In the genomic region with DNA sequence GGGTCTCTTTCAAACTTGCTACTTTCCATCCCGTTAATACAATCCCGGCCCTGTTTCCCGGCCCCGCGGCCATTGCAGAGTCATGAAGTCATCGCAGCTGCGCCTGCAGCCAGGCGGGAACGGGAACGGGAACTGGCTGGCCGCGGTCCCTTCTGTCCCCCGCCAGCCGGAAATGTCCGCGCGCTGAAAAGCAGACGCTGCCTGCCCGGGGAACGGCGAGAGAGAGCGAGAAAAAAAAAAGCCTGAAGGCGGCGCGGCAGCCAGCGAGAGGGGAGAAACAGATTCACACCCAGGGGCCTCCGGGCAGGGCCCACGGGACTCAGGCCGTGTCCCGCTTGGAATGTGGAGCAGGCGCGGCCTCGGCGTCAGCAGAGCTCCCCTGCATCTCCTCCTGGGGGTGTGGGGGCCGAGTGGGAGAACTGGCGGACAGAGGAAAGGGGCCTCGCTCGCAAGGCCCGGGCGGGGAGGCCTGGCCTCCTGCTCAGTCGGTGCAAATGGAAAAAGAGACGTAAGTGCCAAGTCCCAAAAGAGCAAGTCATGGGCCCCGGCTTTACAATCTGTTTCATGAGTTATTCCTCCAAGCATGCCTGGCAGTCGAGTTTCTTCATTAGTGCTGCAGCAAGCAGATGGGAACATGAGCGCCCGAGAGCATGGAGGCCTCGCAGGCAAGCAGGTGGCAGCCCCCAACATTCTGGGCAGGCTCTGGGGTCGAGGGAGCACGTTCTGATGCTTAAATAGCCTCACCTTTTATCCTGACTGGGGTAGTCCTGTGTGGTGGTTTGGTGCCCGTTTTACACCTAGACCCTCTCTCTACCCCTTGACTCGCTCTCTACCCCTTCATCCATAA, we compare ENCODE assay signal across 8 cellular contexts.
DNase-seq lines count a peak whose midpoint lies in the region; ATAC-seq and TF ChIP-seq lines count a peak whose summit lies in the region.

No MANE protein-coding gene starts in this region.

- H3K4me3 ChIP-seq in AG04449 (ENCODE audit: low read depth, low read length) (peak overlapping the region; percentile 38), HUES6 (ENCODE audit: low read depth, low read length) (peak overlapping the region; percentile 40), astrocyte of the spinal cord (ENCODE audit: low read depth, low read length) (peak overlapping the region; percentile 15)
- H3K4me3 ChIP-seq in effector memory CD4-positive, alpha-beta T cell (ENCODE audit: insufficient read depth, low read depth, low read length, poor library complexity, severe bottlenecking), result no peak overlapping the region

- peaks cover 6% of the 10 kb centered on the region; the same call in 1 of the 2 replicates for H3K4me1 ChIP-seq in HUES6 (ENCODE audit: control insufficient read depth, insufficient read depth, low read length)
- no peaks in the 10 kb centered on the region for H3K4me1 ChIP-seq in effector memory CD4-positive, alpha-beta T cell (ENCODE audit: control insufficient read depth, insufficient read depth, low read length, poor library complexity, severe bottlenecking)

- no peak overlapping the region for H3K27ac ChIP-seq in HUES6 (ENCODE audit: low read depth, low read length)
- H3K27ac ChIP-seq in effector memory CD4-positive, alpha-beta T cell (ENCODE audit: insufficient read depth, low read length, poor library complexity, severe bottlenecking), result no peak overlapping the region

- peaks cover 3% of the 10 kb centered on the region; the same call in 1 of the 2 replicates for H3K9me3 ChIP-seq in HUES6 (ENCODE audit: control insufficient read depth, insufficient read depth, low read depth, low read length)
- H3K9me3 ChIP-seq in effector memory CD4-positive, alpha-beta T cell (ENCODE audit: control insufficient read depth, low read length), result no peaks in the 10 kb centered on the region

- no peak for DNase-seq in AG04449 (ENCODE audit: low read depth, low spot score)
- DNase-seq in astrocyte of the spinal cord (ENCODE audit: low read depth, low spot score), result peak; percentile 76
- DNase-seq in hepatic stellate cell (ENCODE audit: low spot score), result peak; percentile 76
- peak; percentile 78 to 98 (median 83) for DNase-seq in posterior cingulate gyrus
- no peak for DNase-seq in effector memory CD4-positive, alpha-beta T cell
- no peak for DNase-seq in GM19240 (ENCODE audit: insufficient read length, low spot score)

- in situ Hi-C loops in astrocyte of the spinal cord (cut with HindIII; ENCODE audit: low sequenced_read_pairs), result no loop called here

- CTCF ChIA-PET in AG04449 (lab: Yijun Ruan, JAX), result no interaction called here

- H3K27me3 ChIP-seq in HUES6 (ENCODE audit: control insufficient read depth, insufficient read depth, low read length), result peaks cover 16% of the 10 kb centered on the region; the same call in 1 of the 2 replicates
- H3K27me3 ChIP-seq in effector memory CD4-positive, alpha-beta T cell (replicated peaks; ENCODE audit: control insufficient read depth, insufficient read depth, low read length, poor library complexity, severe bottlenecking), result no peaks in the 10 kb centered on the region

- intact Hi-C loops in posterior cingulate gyrus (cut with DNase I), result loop anchor here (1.0 kb wide), 1 partner anchor 200 kb away; no protein-coding TSS in a partner anchor

- POLR2A ChIA-PET in AG04449 (lab: Yijun Ruan, JAX), result interaction anchor here (0.6 kb wide), 1 partner anchor 175 kb away, joined by 4 read pairs; no protein-coding TSS in a partner anchor

- H3K36me3 ChIP-seq in HUES6 (ENCODE audit: control insufficient read depth, insufficient read depth, low read length), result no peaks in the 10 kb centered on the region
- H3K36me3 ChIP-seq in effector memory CD4-positive, alpha-beta T cell (ENCODE audit: control insufficient read depth, insufficient read depth, low read length), result no peaks in the 10 kb centered on the region

- no peak for ATAC-seq in GM19351 (IDR thresholded peaks at IDR 0.05; ENCODE audit: unreplicated experiment)

- peak overlapping the region; percentile 42 for H3K9ac ChIP-seq in HUES6 (ENCODE audit: low read length)

- no peak for TF ChIP-seq CTCF in AG04449 (IDR thresholded peaks at IDR 0.05; ENCODE audit: insufficient read depth, low read length, missing control alignments)
- TF ChIP-seq CTCF in astrocyte of the spinal cord (IDR thresholded peaks at IDR 0.05; ENCODE audit: low read depth, low read length), result peak; percentile 27

Comparison
In these comparisons a context has a peak if more than half of its experiments do, and no peak if none do; other contexts are left out.
1. DNase-seq: peak in astrocyte of the spinal cord (single experiment), hepatic stellate cell (single experiment) and posterior cingulate gyrus (10 of 10); none in AG04449 (single experiment), effector memory CD4-positive, alpha-beta T cell (0 of 3) and GM19240 (single experiment).